In the genomic region with DNA sequence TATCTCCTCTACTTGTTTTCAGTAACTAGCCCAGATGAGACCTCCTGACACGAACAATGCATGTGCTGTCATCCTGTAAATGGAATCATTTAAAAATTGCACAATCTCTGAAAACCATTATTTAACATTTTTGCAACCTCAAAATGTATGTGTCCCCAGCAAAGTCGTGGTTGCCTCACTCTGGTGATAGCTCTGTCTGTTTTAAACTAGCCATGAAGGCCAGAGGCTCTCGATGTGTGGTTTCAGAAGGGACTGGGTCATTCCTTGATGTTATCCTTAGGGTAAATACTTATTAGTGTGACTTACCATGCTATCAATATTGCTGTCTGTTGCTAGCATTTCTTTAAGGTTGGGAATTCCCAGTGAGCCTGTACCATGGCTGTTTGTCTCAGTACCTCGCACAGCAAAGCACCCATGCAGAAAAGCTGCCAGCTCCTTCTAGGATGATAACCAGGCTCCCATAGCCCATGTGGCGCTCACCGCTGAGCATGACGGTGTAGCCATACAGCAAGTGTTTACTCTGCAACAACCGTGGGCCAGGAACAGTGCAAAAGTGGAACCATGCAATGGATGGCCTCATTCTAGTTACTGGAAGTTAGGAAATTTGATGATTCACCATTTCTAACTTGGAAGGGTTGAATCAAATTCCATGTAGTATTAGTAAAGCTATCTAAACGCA, we compare ENCODE assay signal across 1 cellular context.
TF ChIP-seq lines count a peak whose summit lies in the region.

No MANE protein-coding gene starts in this region.

TF ChIP-seq in SK-N-SH, 30 proteins besides CTCF, POLR2A, EP300 and RAD21 (continued from another document):
- no peak for TF ChIP-seq IRF3 (IDR thresholded peaks at IDR 0.05; ENCODE audit: low read depth, low read length)
